In the genomic region with DNA sequence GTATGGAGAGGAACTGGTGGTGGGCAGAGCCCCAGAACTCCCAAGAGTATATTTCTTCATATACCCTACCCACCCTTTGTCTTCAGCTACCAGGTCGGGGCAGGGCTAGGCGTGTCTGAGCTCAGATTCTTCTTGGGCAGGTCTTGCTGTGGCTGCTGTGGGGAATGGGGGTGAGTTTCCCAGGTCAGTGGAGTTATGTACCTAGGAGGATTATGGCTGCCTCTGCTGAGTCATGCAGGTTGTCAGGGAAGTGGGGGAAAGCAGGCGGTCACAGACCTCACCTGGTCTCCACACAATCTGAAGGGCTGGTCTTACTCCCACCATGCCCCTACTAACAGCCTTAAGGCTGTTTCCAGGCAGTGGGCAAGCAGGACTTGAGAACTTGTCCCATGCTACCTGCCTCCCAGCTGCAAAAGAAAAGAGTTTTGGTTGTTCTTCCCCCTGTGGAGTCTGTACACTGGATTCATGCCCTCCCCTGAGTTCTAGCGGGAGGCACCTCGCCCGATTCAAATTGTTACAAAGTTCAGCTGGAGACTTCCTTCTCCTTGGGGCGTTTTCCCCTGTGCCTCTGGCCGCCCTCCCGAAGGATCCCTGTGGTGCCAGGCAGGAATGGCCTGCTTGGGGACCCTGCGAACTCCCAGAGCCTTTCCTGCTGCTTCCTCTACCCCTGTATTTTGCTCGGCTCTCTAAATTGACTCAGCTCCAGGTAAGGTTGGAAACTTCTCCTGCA, we compare ENCODE assay signal across 29 cellular contexts. TPM values are rescaled to one million over a fixed set of nuclear protein-coding genes. Genes with fewer than 3 reads are reported as not detected.
DNase-seq lines count a peak whose midpoint lies in the region; ATAC-seq and TF ChIP-seq lines count a peak whose summit lies in the region.
"Had no signal": no experiment of that assay in that cellular context is flagged by ENCODE, and none has a peak within 500 bp of the region (broad histone marks: within the 10 kb centered on the region; RNA-seq: fewer than 3 reads in every experiment).

No MANE protein-coding gene starts in this region.

- POLR2A ChIA-PET in HEK293 (lab: Yijun Ruan, JAX), result no interaction called here

- H3K4me3 ChIP-seq in HEK293 (ENCODE audit: low read depth, low read length), result no peak overlapping the region
- H3K4me3 ChIP-seq in duodenal mucosa (ENCODE audit: low read depth in 1 of 2, low read length in 2 of 2), result peak overlapping the region; percentile 45 to 46
- peak overlapping the region in 1 of 2 donors; percentile 50 for H3K4me3 ChIP-seq in mucosa of rectum (ENCODE audit: low read length in 2 of 2)
- H3K4me3 ChIP-seq: A549, SJCRH30 had no signal

- CTCF ChIA-PET in HEK293 (lab: Yijun Ruan, JAX), result interaction anchor here (1.5 kb wide), 1 partner anchor 11 kb away, joined by 3 read pairs; no protein-coding TSS in a partner anchor

- no peaks in the 10 kb centered on the region for H3K9me3 Mint-ChIP-seq in activated T-helper 1 cell treated with anti-CD3 and anti-CD28 coated beads, Interleukin-12 subunit alpha, Interleukin-12 subunit beta, Interleukin-2, Interleukin-4 antibody, amounts not matched to agents 30 ng/mL and 10 ng/mL and 1 ng/mL, durations not matched to agents 14 hours and 24 hours and 36 hours

- no peaks in the 10 kb centered on the region for H3K4me1 ChIP-seq in HEK293 (ENCODE audit: control insufficient read depth, insufficient read depth, low read length)
- no peaks in the 10 kb centered on the region for H3K4me1 ChIP-seq in duodenal mucosa (ENCODE audit: control insufficient read depth in 1 of 2, insufficient read depth in 2 of 2, low read length in 2 of 2)
- no peaks in the 10 kb centered on the region for H3K4me1 ChIP-seq in mucosa of rectum (ENCODE audit: control insufficient read depth in 2 of 2, insufficient read depth in 2 of 2, low read length in 2 of 2)
- H3K4me1 ChIP-seq: A549, Caco-2, SJCRH30 had no signal

- DNase-seq in DMS 273 (lab: John Stamatoyannopoulos, UW; ENCODE audit: unreplicated experiment), result no peak
- no peak for DNase-seq in activated T-helper 1 cell treated with anti-CD3 and anti-CD28 coated beads, Interleukin-12 subunit alpha, Interleukin-12 subunit beta, Interleukin-2, Interleukin-4 antibody, amounts not matched to agents 30 ng/mL and 10 ng/mL and 1 ng/mL, durations not matched to agents 14 hours and 24 hours and 36 hours (ENCODE audit: low spot score)
- DNase-seq: AML-193; C1 segment of cervical spinal cord; Caco-2; CD4-positive, alpha-beta memory T cell; DMS79 treated with DMSO at 0.1 percent for 48 hours; Karpas-422; MV-4-11; NCI-H1105 treated with DMSO at 0.1 percent for 48 hours; NCI-H146; NCI-H1930; NCI-H2107; NCI-H524; NCI-H774; PC-3; SJCRH30 had no signal

- no peak overlapping the region for H3K4me3 Mint-ChIP-seq in activated T-helper 1 cell treated with anti-CD3 and anti-CD28 coated beads, Interleukin-12 subunit alpha, Interleukin-12 subunit beta, Interleukin-2, Interleukin-4 antibody, amounts not matched to agents 30 ng/mL and 10 ng/mL and 1 ng/mL, durations not matched to agents 14 hours and 24 hours and 36 hours
- H3K4me3 Mint-ChIP-seq: CD4-positive, alpha-beta memory T cell had no signal

- H3K36me3 Mint-ChIP-seq in activated T-helper 1 cell treated with anti-CD3 and anti-CD28 coated beads, Interleukin-12 subunit alpha, Interleukin-12 subunit beta, Interleukin-2, Interleukin-4 antibody, amounts not matched to agents 30 ng/mL and 10 ng/mL and 1 ng/mL, durations not matched to agents 14 hours and 24 hours and 36 hours (ENCODE audit: low read depth), result no peaks in the 10 kb centered on the region
- H3K36me3 Mint-ChIP-seq: CD4-positive, alpha-beta memory T cell had no signal

- intact Hi-C loops in activated T-helper 1 cell treated with anti-CD3 and anti-CD28 coated beads, Interleukin-12 subunit alpha, Interleukin-12 subunit beta, Interleukin-2, Interleukin-4 antibody, amounts not matched to agents 30 ng/mL and 10 ng/mL and 1 ng/mL, durations not matched to agents 14 hours and 24 hours and 36 hours (cut with micrococcal nuclease), result no loop called here

- no peaks in the 10 kb centered on the region for H3K4me1 Mint-ChIP-seq in activated T-helper 1 cell treated with anti-CD3 and anti-CD28 coated beads, Interleukin-12 subunit alpha, Interleukin-12 subunit beta, Interleukin-2, Interleukin-4 antibody, amounts not matched to agents 30 ng/mL and 10 ng/mL and 1 ng/mL, durations not matched to agents 14 hours and 24 hours and 36 hours (ENCODE audit: low read depth)
- H3K4me1 Mint-ChIP-seq: CD4-positive, alpha-beta memory T cell had no signal

- no peak for TF ChIP-seq CTCF in HEK293 (tag by site-specific recombination; IDR thresholded peaks at IDR 0.05)

- no peak overlapping the region for H3K27ac Mint-ChIP-seq in activated T-helper 1 cell treated with anti-CD3 and anti-CD28 coated beads, Interleukin-12 subunit alpha, Interleukin-12 subunit beta, Interleukin-2, Interleukin-4 antibody, amounts not matched to agents 30 ng/mL and 10 ng/mL and 1 ng/mL, durations not matched to agents 14 hours and 24 hours and 36 hours
- H3K27ac Mint-ChIP-seq: CD4-positive, alpha-beta memory T cell had no signal

- ATAC-seq in HG03045 (IDR thresholded peaks at IDR 0.05; ENCODE audit: unreplicated experiment) (no peak), HG02840 (IDR thresholded peaks at IDR 0.05; ENCODE audit: low FRiP score, unreplicated experiment) (no peak)
- ATAC-seq: A549, PC-3, Right ventricle myocardium inferior, SK-N-SH treated with all-trans-retinoic acid at 6 μM for 48 hours had no signal

- peak overlapping the region in 1 of 2 donors; percentile 6 for H3K9ac ChIP-seq in duodenal mucosa (ENCODE audit: low read depth in 1 of 2, low read length in 2 of 2)
- peak overlapping the region in 1 of 2 donors; percentile 13 for H3K9ac ChIP-seq in mucosa of rectum (ENCODE audit: low read depth in 1 of 2, low read length in 2 of 2)

- H3K9me3 ChIP-seq in HEK293 (ENCODE audit: control insufficient read depth, insufficient read depth, low read depth, low read length), result no peaks in the 10 kb centered on the region
- no peaks in the 10 kb centered on the region for H3K9me3 ChIP-seq in duodenal mucosa (ENCODE audit: control insufficient read depth in 1 of 2, low read length in 2 of 2)
- no peaks in the 10 kb centered on the region for H3K9me3 ChIP-seq in mucosa of rectum (ENCODE audit: control insufficient read depth in 2 of 2, low read length in 2 of 2)
- H3K9me3 ChIP-seq: A549, SJCRH30 had no signal

- H3K27me3 ChIP-seq in duodenal mucosa (ENCODE audit: control insufficient read depth in 1 of 2, insufficient read depth in 2 of 2, low read length in 2 of 2) (no peaks in the 10 kb centered on the region), mucosa of rectum (ENCODE audit: control insufficient read depth in 2 of 2, insufficient read depth in 2 of 2, low read length in 2 of 2) (no peaks in the 10 kb centered on the region)
- H3K27me3 ChIP-seq: SJCRH30 had no signal

- H3K27me3 Mint-ChIP-seq in activated T-helper 1 cell treated with anti-CD3 and anti-CD28 coated beads, Interleukin-12 subunit alpha, Interleukin-12 subunit beta, Interleukin-2, Interleukin-4 antibody, amounts not matched to agents 30 ng/mL and 10 ng/mL and 1 ng/mL, durations not matched to agents 14 hours and 24 hours and 36 hours (ENCODE audit: insufficient read depth), result no peaks in the 10 kb centered on the region

- no peak overlapping the region for H3K27ac ChIP-seq in HEK293 (ENCODE audit: extremely low read depth, low read depth, low read length)
- no peak overlapping the region for H3K27ac ChIP-seq in duodenal mucosa (ENCODE audit: low read depth, low read length)
- peak overlapping the region; percentile 38 to 80 for H3K27ac ChIP-seq in mucosa of rectum (ENCODE audit: low read depth in 2 of 2, low read length in 2 of 2)
- H3K27ac ChIP-seq: A549, HL-60, SJCRH30 had no signal

- H3K36me3 ChIP-seq in HEK293 (ENCODE audit: control insufficient read depth in 2 of 2, insufficient read depth in 1 of 2, low read length in 2 of 2), result no peaks in the 10 kb centered on the region
- no peaks in the 10 kb centered on the region for H3K36me3 ChIP-seq in duodenal mucosa (ENCODE audit: control insufficient read depth in 1 of 2, insufficient read depth in 2 of 2, low read length in 2 of 2)
- H3K36me3 ChIP-seq in mucosa of rectum (ENCODE audit: control insufficient read depth in 2 of 2, insufficient read depth in 2 of 2, low read length in 2 of 2), result no peaks in the 10 kb centered on the region
- H3K36me3 ChIP-seq: SJCRH30 had no signal

TF ChIP-seq in HEK293, 187 proteins besides CTCF, POLR2A, EP300 and RAD21:
- TF ChIP-seq ZNF174 (tag by site-specific recombination; IDR thresholded peaks at IDR 0.05) (no peak), IKZF3 (tag by site-specific recombination; IDR thresholded peaks at IDR 0.05) (no peak), OVOL3 (tag by site-specific recombination; IDR thresholded peaks at IDR 0.05) (no peak), ZNF561 (tag by site-specific recombination; IDR thresholded peaks at IDR 0.05; ENCODE audit: borderline replicate concordance) (no peak), ZNF585B (tag by site-specific recombination; IDR thresholded peaks at IDR 0.05) (no peak), FEZF1 (tag by site-specific recombination; IDR thresholded peaks at IDR 0.05) (no peak), ZIC2 (tag by site-specific recombination; IDR thresholded peaks at IDR 0.05) (peak; percentile 20; the same call in 1 of the 2 replicates), ZNF843 (tag by site-specific recombination; IDR thresholded peaks at IDR 0.05) (no peak)
- TF ChIP-seq, protein P1, sequence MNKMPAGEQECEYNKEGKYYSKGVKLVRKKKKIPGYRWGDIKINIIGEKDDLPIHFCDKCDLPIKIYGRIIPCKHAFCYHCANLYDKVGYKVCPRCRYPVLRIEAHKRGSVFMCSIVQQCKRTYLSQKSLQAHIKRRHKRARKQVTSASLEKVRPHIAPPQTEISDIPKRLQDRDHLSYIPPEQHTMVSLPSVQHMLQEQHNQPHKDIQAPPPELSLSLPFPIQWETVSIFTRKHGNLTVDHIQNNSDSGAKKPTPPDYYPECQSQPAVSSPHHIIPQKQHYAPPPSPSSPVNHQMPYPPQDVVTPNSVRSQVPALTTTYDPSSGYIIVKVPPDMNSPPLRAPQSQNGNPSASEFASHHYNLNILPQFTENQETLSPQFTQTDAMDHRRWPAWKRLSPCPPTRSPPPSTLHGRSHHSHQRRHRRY (tag by site-specific recombination; IDR thresholded peaks at IDR 0.05), result no peak

RNA-seq across cellular contexts. Expression of a gene that starts 58.6 kb away (rescaled TPM):
- total RNA-seq in activated T-helper 1 cell treated with anti-CD3 and anti-CD28 coated beads, Interleukin-12 subunit alpha, Interleukin-12 subunit beta, Interleukin-2, Interleukin-4 antibody, amounts not matched to agents 30 ng/mL and 10 ng/mL and 1 ng/mL, durations not matched to agents 14 hours and 24 hours and 36 hours, result not detected in 2 replicates
- total RNA-seq: Caco-2; CD4-positive, alpha-beta memory T cell; H4; M059J; PC-3; Right ventricle myocardium inferior; RPMI7951; SJCRH30 had no signal

Comparison
In these comparisons a context has a peak if more than half of its experiments do, and no peak if none do; other contexts are left out.
1. H3K27ac ChIP-seq: peak in mucosa of rectum (2 of 2); none in HEK293 (single experiment) and duodenal mucosa (single experiment).